ENCODE assay signal across 24 cellular contexts in the genomic region with DNA sequence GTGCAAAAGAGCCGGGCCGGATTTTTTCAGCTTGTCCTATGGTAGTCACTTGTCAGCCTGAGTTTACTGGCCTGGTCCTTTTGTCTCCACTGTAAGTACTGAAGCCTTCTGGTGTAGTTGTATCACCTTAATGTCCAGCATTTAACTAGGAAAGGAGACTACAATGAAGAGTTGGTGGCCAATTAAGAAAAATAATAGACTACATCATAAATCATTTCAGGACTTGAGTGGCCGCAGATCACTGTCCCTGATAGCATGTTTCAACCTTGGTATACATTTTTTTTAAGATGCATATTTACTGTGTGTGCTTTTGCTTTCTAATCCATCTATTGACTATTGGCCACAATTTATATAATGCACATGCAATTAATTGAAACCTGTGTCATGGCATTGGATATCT. TPM values are rescaled to one million over a fixed set of nuclear protein-coding genes. Genes with fewer than 3 reads are reported as not detected.
DNase-seq lines count a peak whose midpoint lies in the region; ATAC-seq and TF ChIP-seq lines count a peak whose summit lies in the region.
"Had no signal": no experiment of that assay in that cellular context is flagged by ENCODE, and none has a peak within 500 bp of the region (broad histone marks: within the 10 kb centered on the region; RNA-seq: fewer than 3 reads in every experiment).

No MANE protein-coding gene starts in this region.

- TF ChIP-seq CTCF in IMR-90 (conservative IDR thresholded peaks at IDR 0.05; ENCODE audit: low read depth, low read length) (no peak), brain (conservative IDR thresholded peaks at IDR 0.05) (no peak), Caco-2 (IDR thresholded peaks at IDR 0.05; ENCODE audit: insufficient read depth in 1 of 2, low read depth in 1 of 2, low read length in 1 of 2, severe bottlenecking in 1 of 2, unreplicated experiment in 1 of 2) (no peak), heart right ventricle (IDR thresholded peaks at IDR 0.05) (no peak)
- no peak for TF ChIP-seq CTCF in CD4-positive, alpha-beta T cell (IDR thresholded peaks at IDR 0.05)

- H3K79me1 ChIP-seq in IMR-90 (ENCODE audit: low read depth in 1 of 2, low read length in 2 of 2) = peaks cover 18 to 25% of the 10 kb centered on the region in 2 experiments

- no peak for TF ChIP-seq RAD21 in IMR-90 (IDR thresholded peaks at IDR 0.05; ENCODE audit: low read length)

- H3K27me3 Mint-ChIP-seq in brain (peaks cover 24% of the 10 kb centered on the region), Caco-2 (ENCODE audit: insufficient read depth, unreplicated experiment) (peaks cover 3% of the 10 kb centered on the region)
- H3K27me3 Mint-ChIP-seq in CD4-positive, alpha-beta T cell = peaks cover 7% of the 10 kb centered on the region

- dilution Hi-C loops in IMR-90 (cut with HindIII; ENCODE audit: low sequenced_read_pairs, unreplicated experiment) = no loop called here

- no peak overlapping the region for H2BK15ac ChIP-seq in IMR-90 (ENCODE audit: low read depth, low read length)

- H3K4me3 Mint-ChIP-seq in brain = peak overlapping the region in 3 of 5 experiments; percentile 16 to 64 (median 24)
- no peak overlapping the region for H3K4me3 Mint-ChIP-seq in Caco-2 (ENCODE audit: unreplicated experiment)
- H3K4me3 Mint-ChIP-seq in CD4-positive, alpha-beta T cell = no peak overlapping the region
- H3K4me3 Mint-ChIP-seq: CD14-positive monocyte; CD4-positive, alpha-beta memory T cell; HFFc6 had no signal

- no peak overlapping the region for H2BK120ac ChIP-seq in IMR-90 (ENCODE audit: low read depth, low read length)

- no peak overlapping the region for H4K8ac ChIP-seq in IMR-90 (ENCODE audit: low read depth in 2 of 2, low read length in 2 of 2)

- H3K4me3 ChIP-seq in IMR-90 (ENCODE audit: insufficient read depth, low read depth, low read length) (no peak overlapping the region), Caco-2 (ENCODE audit: low read depth, low read length) (no peak overlapping the region), heart right ventricle (no peak overlapping the region)
- H3K4me3 ChIP-seq: BLaER1 treated with 17β-estradiol and CSF1 and Interleukin-3, amounts not matched to agents 10 nM and 100 nM; GM12878; GM23248 had no signal

- intact Hi-C loops in IMR-90 (cut with micrococcal nuclease) (no loop called here), Caco-2 (cut with micrococcal nuclease; ENCODE audit: unreplicated experiment) (no loop called here), heart right ventricle (cut with DNase I) (no loop called here)
- intact Hi-C loops in CD4-positive, alpha-beta T cell (cut with DNase I, micrococcal nuclease) = no loop called here

- no peak overlapping the region for H2AFZ ChIP-seq in IMR-90 (replicated peaks; ENCODE audit: low read length, poor library complexity)
- H2AFZ ChIP-seq: GM23248 had no signal

- H3K4me1 Mint-ChIP-seq in brain (peaks cover 41% of the 10 kb centered on the region), Caco-2 (ENCODE audit: low read depth, unreplicated experiment) (no peaks in the 10 kb centered on the region)
- no peaks in the 10 kb centered on the region for H3K4me1 Mint-ChIP-seq in CD4-positive, alpha-beta T cell (ENCODE audit: low read depth)

- H2AK5ac ChIP-seq in IMR-90 (ENCODE audit: low read depth, low read length) = peak overlapping the region; percentile 30; the same call in 1 of the 2 replicates

- no peak overlapping the region for H4K91ac ChIP-seq in IMR-90 (ENCODE audit: insufficient read depth, low read depth, low read length)

- no peak overlapping the region for H3K56ac ChIP-seq in IMR-90 (ENCODE audit: extremely low read depth, insufficient read depth, low read length)

- H3K9me1 ChIP-seq in IMR-90 (ENCODE audit: insufficient read depth, low read length) = peaks cover 5% of the 10 kb centered on the region; the same call in 1 of the 2 replicates

- no peak overlapping the region for H3K9ac ChIP-seq in IMR-90 (ENCODE audit: low read depth, low read length)
- H3K9ac ChIP-seq: BLaER1 treated with 17β-estradiol and CSF1 and Interleukin-3, amounts not matched to agents 10 nM and 100 nM; GM23248 had no signal

- no peak overlapping the region for H3K4me2 ChIP-seq in IMR-90 (ENCODE audit: low read depth, low read length)

- H3K9me3 Mint-ChIP-seq in brain = peaks cover 0 to 6% (median 3%) of the 10 kb centered on the region in 5 experiments
- no peaks in the 10 kb centered on the region for H3K9me3 Mint-ChIP-seq in Caco-2 (ENCODE audit: unreplicated experiment)
- no peaks in the 10 kb centered on the region for H3K9me3 Mint-ChIP-seq in CD4-positive, alpha-beta T cell
- H3K9me3 Mint-ChIP-seq: HFFc6 had no signal

- H3K23ac ChIP-seq in IMR-90 (ENCODE audit: low read depth, low read length) = peak overlapping the region; percentile 15; the same call in 1 of the 2 replicates

- no peak overlapping the region for H3K27ac Mint-ChIP-seq in brain
- no peak overlapping the region for H3K27ac Mint-ChIP-seq in Caco-2 (ENCODE audit: unreplicated experiment)
- H3K27ac Mint-ChIP-seq in CD4-positive, alpha-beta T cell = no peak overlapping the region
- H3K27ac Mint-ChIP-seq: CD14-positive monocyte; CD4-positive, alpha-beta memory T cell; HFFc6 had no signal

- no peaks in the 10 kb centered on the region; the same call in 1 of the 2 replicates for H4K20me1 ChIP-seq in IMR-90 (ENCODE audit: insufficient read depth, low read length)

- POLR2A ChIA-PET in IMR-90 (lab: Charles Lee; ENCODE audit: unreplicated experiment) = no interaction called here
- POLR2A ChIA-PET in Caco-2 (lab: Charles Lee) = no interaction called here
- POLR2A ChIA-PET in CD4-positive, alpha-beta T cell (lab: Charles Lee) = interaction anchor here (0.5 kb wide), 1 partner anchor 76 kb away, joined by 3 read pairs; no protein-coding TSS in a partner anchor

- in situ Hi-C loops in IMR-90 (cut with MboI; ENCODE audit: low sequenced_read_pairs) = no loop called here

- no peak overlapping the region for H3K18ac ChIP-seq in IMR-90 (ENCODE audit: low read depth, low read length)

- ATAC-seq in IMR-90 (ENCODE audit: low read depth) (no peak), heart right ventricle (no peak)
- ATAC-seq in CD4-positive, alpha-beta T cell (ENCODE audit: poor library complexity) = no peak
- ATAC-seq: GM12878, HCT116 had no signal

- H2AK9ac ChIP-seq in IMR-90 (replicated peaks; ENCODE audit: low read depth, low read length, poor library complexity) = no peak overlapping the region

- no peak overlapping the region for H3K27ac ChIP-seq in IMR-90 (ENCODE audit: insufficient read depth, low read length)
- no peak overlapping the region for H3K27ac ChIP-seq in heart right ventricle
- no peak overlapping the region for H3K27ac ChIP-seq in CD4-positive, alpha-beta T cell (ENCODE audit: low read depth, low read length)
- H3K27ac ChIP-seq: 22Rv1; BLaER1 treated with 17β-estradiol and CSF1 and Interleukin-3, amounts not matched to agents 10 nM and 100 nM; GM23248 had no signal

- no peak overlapping the region for H2BK20ac ChIP-seq in IMR-90 (ENCODE audit: low read depth, low read length)

- no peaks in the 10 kb centered on the region for H3K27me3 ChIP-seq in IMR-90 (ENCODE audit: control insufficient read depth, insufficient read depth, low read length)
- no peaks in the 10 kb centered on the region for H3K27me3 ChIP-seq in Caco-2 (replicated peaks; ENCODE audit: control insufficient read depth, insufficient read depth, low read length)
- no peaks in the 10 kb centered on the region for H3K27me3 ChIP-seq in heart right ventricle
- H3K27me3 ChIP-seq in CD4-positive, alpha-beta T cell (ENCODE audit: control insufficient read depth, insufficient read depth, low read length) = peaks cover 14% of the 10 kb centered on the region
- H3K27me3 ChIP-seq: BLaER1 treated with 17β-estradiol and CSF1 and Interleukin-3, amounts not matched to agents 10 nM and 100 nM had no signal

- H3K14ac ChIP-seq in IMR-90 (replicated peaks; ENCODE audit: low read depth, low read length) = no peak overlapping the region

- no peak overlapping the region for H2BK5ac ChIP-seq in IMR-90 (ENCODE audit: low read depth, low read length, poor library complexity, severe bottlenecking)

- no peaks in the 10 kb centered on the region for H3K9me3 ChIP-seq in IMR-90 (ENCODE audit: control insufficient read depth, insufficient read depth, low read length)
- 0 out of 2 replicates have a peak, but pooled peaks cover 2% of the 10 kb centered on the region for H3K9me3 ChIP-seq in Caco-2
- no peaks in the 10 kb centered on the region for H3K9me3 ChIP-seq in heart right ventricle
- H3K9me3 ChIP-seq in CD4-positive, alpha-beta T cell (ENCODE audit: control insufficient read depth, low read length) = no peaks in the 10 kb centered on the region
- H3K9me3 ChIP-seq: BE2C had no signal

- no peak for TF ChIP-seq POLR2A in IMR-90 (IDR thresholded peaks at IDR 0.05; ENCODE audit: low read depth, low read length)

- 67% methylated on average over 2 of the region's 3 CpGs; no CpG with 5 or more reads in 1 of the 2 experiments for WGBS in IMR-90 (ENCODE audit: extremely low coverage in 2 of 2, insufficient read length in 1 of 2), 2 experiments
- WGBS in heart right ventricle, 2 donors = 54 to 68% methylated on average over 3 of the region's 3 CpGs

- H3K4me1 ChIP-seq in IMR-90 (ENCODE audit: control insufficient read depth, insufficient read depth, low read length) = peaks cover 4% of the 10 kb centered on the region
- H3K4me1 ChIP-seq in Caco-2 = peaks cover 1% of the 10 kb centered on the region; the same call in 1 of the 2 replicates
- peaks cover 3 to 49% (median 25%) of the 10 kb centered on the region in 9 donors for H3K4me1 ChIP-seq in heart right ventricle
- H3K4me1 ChIP-seq: BE2C had no signal

- no peaks in the 10 kb centered on the region; the same call in 1 of the 2 replicates for H3K36me3 ChIP-seq in IMR-90 (ENCODE audit: control insufficient read depth, insufficient read depth, low read length)
- H3K36me3 ChIP-seq in Caco-2 (ENCODE audit: control insufficient read depth, insufficient read depth, low read length) = no peaks in the 10 kb centered on the region
- no peaks in the 10 kb centered on the region for H3K36me3 ChIP-seq in heart right ventricle
- H3K36me3 ChIP-seq: BE2C had no signal

- peak in 2 of 3 experiments; percentile 22 to 73 for DNase-seq in NCI-H1417 (lab: John Stamatoyannopoulos, UW)
- DNase-seq in NCI-H1417 treated with DMSO at 0.1 percent for 48 hours (lab: John Stamatoyannopoulos, UW) = no peak
- no peak for DNase-seq in IMR-90
- DNase-seq in Caco-2 = no peak
- DNase-seq in heart right ventricle = no peak
- no peak for DNase-seq in CD4-positive, alpha-beta T cell
- no peak for DNase-seq in SIG-M5 (lab: John Stamatoyannopoulos, UW)
- DNase-seq: ACHN; AML-193; BE2C; CD4-positive, alpha-beta memory T cell; COR-L47; DMS153; DND-41; GDM1; GM23248; H7; HFFc6 had no signal

- no peak overlapping the region for H4K5ac ChIP-seq in IMR-90 (ENCODE audit: low read depth, low read length)

- BruUV-seq in IMR-90 (replicated peaks; lab: Mats Ljungman, UMichigan) (no TSS peak), Caco-2 (replicated peaks; lab: Mats Ljungman, UMichigan) (no TSS peak)

- H3K4ac ChIP-seq in IMR-90 (ENCODE audit: low read depth, low read length) = no peak overlapping the region

- CTCF ChIA-PET in IMR-90 (lab: Yijun Ruan, JAX) (interaction anchor here (1.0 kb wide), 1 partner anchor 10 kb away, joined by 4 read pairs; no protein-coding TSS in a partner anchor), Caco-2 (lab: Charles Lee) (no interaction called here)
- CTCF ChIA-PET in CD4-positive, alpha-beta T cell (lab: Charles Lee) = no interaction called here

- H3K36me3 Mint-ChIP-seq in brain (peaks cover 20% of the 10 kb centered on the region), Caco-2 (ENCODE audit: insufficient read depth, unreplicated experiment) (no peaks in the 10 kb centered on the region)
- H3K36me3 Mint-ChIP-seq in CD4-positive, alpha-beta T cell (ENCODE audit: low read depth) = no peaks in the 10 kb centered on the region
- H3K36me3 Mint-ChIP-seq: CD4-positive, alpha-beta memory T cell had no signal

RNA-seq across cellular contexts. Expression of gene FZD1, which starts 6.1 kb away (rescaled TPM):
- total RNA-seq in IMR-90 (2012; rRNA removed) = 3.6 and 4.4 TPM in 2 replicates
- polyA plus RNA-seq in IMR-90 (2012; rRNA removed) = 6.5 and 6.8 TPM in 2 replicates
- 3.0 and 9.1 TPM in 2 replicates for polyA plus RNA-seq in IMR-90 (2012; cell fraction: cytosol; rRNA removed)
- polyA plus RNA-seq in IMR-90 (2012; cell fraction: nucleus; rRNA removed; ENCODE audit: low replicate concordance) = 1.8 and 3.0 TPM in 2 replicates
- polyA plus RNA-seq in brain (ENCODE audit: insufficient read depth, low read depth, low replicate concordance) = 14.4 TPM
- total RNA-seq in Caco-2 (2022) = 1.2 and 1.5 TPM in 2 replicates
- total RNA-seq in heart right ventricle = 10 to 100 TPM in 9 of 10 donors, 1 to 10 TPM in 1; 4.1 to 36.0 (median 17.5) TPM
- polyA plus RNA-seq in heart right ventricle = 1 to 10 TPM; 3.8 to 5.7 TPM
- total RNA-seq in CD4-positive, alpha-beta T cell = under 1 TPM; 0.22 to 0.28 TPM
- polyA plus RNA-seq: CD4-positive, alpha-beta memory T cell had no signal

Comparison
In these comparisons a context has a peak if more than half of its experiments do, and no peak if none do; other contexts are left out.
1. DNase-seq: peak in NCI-H1417 (2 of 3); none in NCI-H1417 treated with DMSO at 0.1 percent for 48 hours (single experiment), IMR-90 (single experiment), Caco-2 (0 of 2), heart right ventricle (0 of 2), CD4-positive, alpha-beta T cell (0 of 10) and SIG-M5 (single experiment).
2. H3K4me3 Mint-ChIP-seq: peak in brain (3 of 5); none in Caco-2 (single experiment) and CD4-positive, alpha-beta T cell (single experiment).